1 cellular context compared by ENCODE assay signal in the genomic region with DNA sequence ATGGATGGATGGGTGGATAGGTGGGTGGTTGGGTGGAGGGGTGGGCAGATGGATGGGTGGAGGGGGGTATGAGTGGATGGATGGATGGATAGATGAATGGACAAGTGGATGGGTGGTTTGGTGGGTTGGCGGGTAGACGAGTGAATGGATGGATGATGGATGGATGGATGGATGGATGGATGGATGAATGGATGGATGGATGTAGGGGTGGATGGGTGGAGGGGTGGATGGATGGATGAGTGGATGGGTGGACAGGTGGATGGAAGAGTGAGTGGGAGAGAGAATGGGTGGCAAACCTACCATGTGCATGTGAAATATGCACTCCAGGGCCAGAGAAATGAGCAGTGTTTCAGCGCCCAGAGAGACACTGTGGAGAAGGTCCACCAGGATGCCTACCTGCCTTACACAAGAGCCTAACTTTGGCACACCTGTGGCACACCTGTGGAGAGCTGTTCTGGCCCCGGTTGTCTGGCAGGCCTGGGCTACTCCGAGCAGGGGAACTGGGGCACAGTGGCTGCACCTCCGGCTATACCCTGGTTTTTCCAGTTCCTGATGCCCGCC.
TF ChIP-seq lines count a peak whose summit lies in the region.

No MANE protein-coding gene starts in this region.

TF ChIP-seq in A549, 52 proteins besides CTCF, POLR2A, EP300 and RAD21 (continued from another document):
- no peak for TF ChIP-seq MYC (IDR thresholded peaks at IDR 0.05; ENCODE audit: borderline replicate concordance, low read length)
- TF ChIP-seq ZSCAN20 (CRISPR knock-in tag; IDR thresholded peaks at IDR 0.05): no peak
- no peak for TF ChIP-seq FOSL2 (IDR thresholded peaks at IDR 0.05)
- no peak for TF ChIP-seq FOSL2 (CRISPR knock-in tag; IDR thresholded peaks at IDR 0.05)
- TF ChIP-seq CHD4 (IDR thresholded peaks at IDR 0.05; ENCODE audit: borderline replicate concordance): no peak
- TF ChIP-seq, protein P1, sequence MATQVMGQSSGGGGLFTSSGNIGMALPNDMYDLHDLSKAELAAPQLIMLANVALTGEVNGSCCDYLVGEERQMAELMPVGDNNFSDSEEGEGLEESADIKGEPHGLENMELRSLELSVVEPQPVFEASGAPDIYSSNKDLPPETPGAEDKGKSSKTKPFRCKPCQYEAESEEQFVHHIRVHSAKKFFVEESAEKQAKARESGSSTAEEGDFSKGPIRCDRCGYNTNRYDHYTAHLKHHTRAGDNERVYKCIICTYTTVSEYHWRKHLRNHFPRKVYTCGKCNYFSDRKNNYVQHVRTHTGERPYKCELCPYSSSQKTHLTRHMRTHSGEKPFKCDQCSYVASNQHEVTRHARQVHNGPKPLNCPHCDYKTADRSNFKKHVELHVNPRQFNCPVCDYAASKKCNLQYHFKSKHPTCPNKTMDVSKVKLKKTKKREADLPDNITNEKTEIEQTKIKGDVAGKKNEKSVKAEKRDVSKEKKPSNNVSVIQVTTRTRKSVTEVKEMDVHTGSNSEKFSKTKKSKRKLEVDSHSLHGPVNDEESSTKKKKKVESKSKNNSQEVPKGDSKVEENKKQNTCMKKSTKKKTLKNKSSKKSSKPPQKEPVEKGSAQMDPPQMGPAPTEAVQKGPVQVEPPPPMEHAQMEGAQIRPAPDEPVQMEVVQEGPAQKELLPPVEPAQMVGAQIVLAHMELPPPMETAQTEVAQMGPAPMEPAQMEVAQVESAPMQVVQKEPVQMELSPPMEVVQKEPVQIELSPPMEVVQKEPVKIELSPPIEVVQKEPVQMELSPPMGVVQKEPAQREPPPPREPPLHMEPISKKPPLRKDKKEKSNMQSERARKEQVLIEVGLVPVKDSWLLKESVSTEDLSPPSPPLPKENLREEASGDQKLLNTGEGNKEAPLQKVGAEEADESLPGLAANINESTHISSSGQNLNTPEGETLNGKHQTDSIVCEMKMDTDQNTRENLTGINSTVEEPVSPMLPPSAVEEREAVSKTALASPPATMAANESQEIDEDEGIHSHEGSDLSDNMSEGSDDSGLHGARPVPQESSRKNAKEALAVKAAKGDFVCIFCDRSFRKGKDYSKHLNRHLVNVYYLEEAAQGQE (IDR thresholded peaks at IDR 0.05): no peak
- no peak for TF ChIP-seq HEYL (CRISPR knock-in tag; IDR thresholded peaks at IDR 0.05)
- no peak for TF ChIP-seq HOXB5 (CRISPR knock-in tag; IDR thresholded peaks at IDR 0.05)
- TF ChIP-seq SMC3 (IDR thresholded peaks at IDR 0.05): no peak
- TF ChIP-seq CBX2 (IDR thresholded peaks at IDR 0.05; ENCODE audit: borderline replicate concordance, low read depth): no peak
TF ChIP-seq in A549: peak in this region for 0.
